Comparison of ENCODE assay signal across 12 cellular contexts in genomic region chr16:69276143-69277115, GRCh38. TPM values are rescaled to one million over a fixed set of nuclear protein-coding genes. Genes with fewer than 3 reads are reported as not detected.
DNase-seq lines count a peak whose midpoint lies in the region; ATAC-seq, FAIRE-seq and TF ChIP-seq lines count a peak whose summit lies in the region.
"Had no signal": no experiment of that assay in that cellular context is flagged by ENCODE, and none has a peak within 500 bp of the region (broad histone marks: within the 10 kb centered on the region; RNA-seq: fewer than 3 reads in every experiment).

No MANE protein-coding gene starts in this region.

- no peaks in the 10 kb centered on the region for H3K79me2 ChIP-seq in HepG2 (ENCODE audit: insufficient read depth, low read length)

- H3K27me3 ChIP-seq in liver (ENCODE audit: control insufficient read depth in 4 of 4, insufficient read depth in 4 of 4, low read length in 3 of 4) (no peaks in the 10 kb centered on the region), HepG2 (ENCODE audit: control insufficient read depth in 1 of 2, insufficient read depth in 2 of 2, low read length in 2 of 2) (no peaks in the 10 kb centered on the region), aorta (ENCODE audit: control insufficient read depth in 1 of 2, insufficient read depth in 2 of 2, low read length in 1 of 2) (no peaks in the 10 kb centered on the region), neuronal stem cell (ENCODE audit: control insufficient read depth in 3 of 3, insufficient read depth in 3 of 3, low read depth in 1 of 3, low read length in 3 of 3) (no peaks in the 10 kb centered on the region)
- H3K27me3 ChIP-seq: dorsolateral prefrontal cortex had no signal

- no peak overlapping the region for H3K23ac ChIP-seq in neuronal stem cell (ENCODE audit: low read depth, low read length, poor library complexity)

- no peaks in the 10 kb centered on the region for H3K36me3 ChIP-seq in liver (ENCODE audit: control insufficient read depth in 4 of 4, insufficient read depth in 3 of 4, low read depth in 1 of 4, low read length in 3 of 4)
- H3K36me3 ChIP-seq in HepG2 (replicated peaks in 1 of 2; ENCODE audit: control insufficient read depth in 1 of 2, insufficient read depth in 2 of 2, low read length in 2 of 2) = peaks cover 2 to 7% of the 10 kb centered on the region in 2 experiments; a peak in 4 of 5 replicates
- H3K36me3 ChIP-seq in aorta (ENCODE audit: control insufficient read depth in 1 of 2, insufficient read depth in 2 of 2, low read length in 1 of 2) = no peaks in the 10 kb centered on the region
- peaks cover 3 to 54% of the 10 kb centered on the region in 2 donors for H3K36me3 ChIP-seq in neuronal stem cell (replicated peaks in 1 of 2; ENCODE audit: control insufficient read depth in 2 of 2, insufficient read depth in 2 of 2, low read length in 2 of 2)

- H3K9me3 ChIP-seq in liver (ENCODE audit: control insufficient read depth in 4 of 4, low read length in 3 of 4) (no peaks in the 10 kb centered on the region), HepG2 (ENCODE audit: low read length) (no peaks in the 10 kb centered on the region), aorta (ENCODE audit: control insufficient read depth, low read length) (no peaks in the 10 kb centered on the region), neuronal stem cell (replicated peaks in 1 of 2; ENCODE audit: control insufficient read depth in 2 of 2, insufficient read depth in 1 of 2, low read depth in 1 of 2, low read length in 2 of 2) (no peaks in the 10 kb centered on the region)

- DNase-seq in HepG2 (ENCODE audit: low spot score) = no peak
- peak; percentile 33 for DNase-seq in mucosa of gallbladder (ENCODE audit: low spot score)
- DNase-seq in aorta = peak; percentile 72 to 83
- no peak for DNase-seq in neuronal stem cell (ENCODE audit: low spot score)
- no peak for DNase-seq in OCI-M2 (lab: John Stamatoyannopoulos, UW; ENCODE audit: unreplicated experiment)
- DNase-seq: ACHN, activated B cell treated with CpG ODN at 0.5 μM for 24 hours, dorsolateral prefrontal cortex, NCI-H1417 had no signal

- WGBS in liver = 83% methylated on average over 7 of the region's 7 CpGs
- 95% methylated on average over 7 of the region's 7 CpGs for WGBS in HepG2 (ENCODE audit: low lambda C conversion rate)
- WGBS in aorta, 2 donors = 5 to 6% methylated on average over 7 of the region's 7 CpGs
- WGBS in neuronal stem cell (ENCODE audit: extremely low coverage in 2 of 2, insufficient read length in 2 of 2, insufficient replicate concordance in 1 of 2), 2 donors = no CpG with 5 or more reads among the region's 7 CpGs

- FAIRE-seq in HepG2 (lab: Jason Lieb, UNC) = no peak
- peak; percentile 55 for FAIRE-seq in endometrium (lab: Jason Lieb, UNC)

- TF ChIP-seq EP300 in HepG2 (IDR thresholded peaks at IDR 0.05; ENCODE audit: low read depth in 2 of 2, low read length in 2 of 2) = no peak
- no peak for TF ChIP-seq EP300 in HepG2 (CRISPR knock-in tag; IDR thresholded peaks at IDR 0.05; ENCODE audit: borderline replicate concordance)

- H3K4me1 ChIP-seq in liver (ENCODE audit: control insufficient read depth in 4 of 4, insufficient read depth in 4 of 4, low read length in 3 of 4) (no peaks in the 10 kb centered on the region), HepG2 (ENCODE audit: insufficient read depth, low read length) (no peaks in the 10 kb centered on the region), aorta (ENCODE audit: control insufficient read depth in 1 of 2, insufficient read depth in 2 of 2, low read length in 2 of 2) (no peaks in the 10 kb centered on the region), neuronal stem cell (ENCODE audit: control insufficient read depth in 2 of 2, insufficient read depth in 1 of 2, low read depth in 1 of 2, low read length in 2 of 2) (no peaks in the 10 kb centered on the region)

- no peak overlapping the region for H2BK15ac ChIP-seq in neuronal stem cell (ENCODE audit: low read length)

- H3K4me2 ChIP-seq in HepG2 (ENCODE audit: low read depth, low read length) (no peak overlapping the region), neuronal stem cell (ENCODE audit: insufficient read depth, low read length, poor library complexity, severe bottlenecking) (no peak overlapping the region)

- H3K27ac ChIP-seq in liver (ENCODE audit: low read depth in 1 of 2, low read length in 2 of 2) (no peak overlapping the region), HepG2 (ENCODE audit: extremely low read length, insufficient read depth, low read length) (no peak overlapping the region), aorta (ENCODE audit: low read depth in 1 of 2, low read length in 2 of 2) (no peak overlapping the region), neuronal stem cell (replicated peaks; ENCODE audit: low read length) (no peak overlapping the region)

- ATAC-seq in HepG2 = no peak
- peak; percentile 91 for ATAC-seq in aorta (ENCODE audit: low FRiP score)
- ATAC-seq in HG02981 (IDR thresholded peaks at IDR 0.05; ENCODE audit: unreplicated experiment) = no peak

- H3K79me1 ChIP-seq in neuronal stem cell (ENCODE audit: low read depth, low read length) = no peaks in the 10 kb centered on the region

- H2BK12ac ChIP-seq in neuronal stem cell (ENCODE audit: low read length) = no peak overlapping the region

- H4K8ac ChIP-seq in neuronal stem cell (ENCODE audit: low read depth, low read length) = no peak overlapping the region

- H3K4ac ChIP-seq in neuronal stem cell (ENCODE audit: low read length) = no peak overlapping the region

- no peak for TF ChIP-seq POLR2A in HepG2 (IDR thresholded peaks at IDR 0.05; ENCODE audit: insufficient read depth in 1 of 2, low read depth in 2 of 2, low read length in 2 of 2)

- H4K91ac ChIP-seq in neuronal stem cell (ENCODE audit: low read depth, low read length, poor library complexity) = no peak overlapping the region

- TF ChIP-seq CTCF in liver (IDR thresholded peaks at IDR 0.05; ENCODE audit: low read depth, low read length, missing input control) (no peak), HepG2 (CRISPR knock-in tag; IDR thresholded peaks at IDR 0.05) (no peak)

- H2BK5ac ChIP-seq in neuronal stem cell (ENCODE audit: low read length) = no peak overlapping the region

- no peak overlapping the region for H2AFZ ChIP-seq in HepG2 (ENCODE audit: low read length)
- H2AFZ ChIP-seq in neuronal stem cell (ENCODE audit: low read length) = no peak overlapping the region

- H3K9ac ChIP-seq in liver (ENCODE audit: low read depth in 1 of 2, low read length in 2 of 2) (no peak overlapping the region), HepG2 (ENCODE audit: insufficient read depth, low read depth, low read length) (no peak overlapping the region), neuronal stem cell (ENCODE audit: low read depth, low read length, poor library complexity) (no peak overlapping the region)

- H3K18ac ChIP-seq in neuronal stem cell (ENCODE audit: low read length) = no peak overlapping the region

- intact Hi-C loops in HepG2 (cut with micrococcal nuclease; ENCODE audit: unreplicated experiment) (no loop called here), aorta (cut with DNase I) (loop anchor here in 1 of 2 donors (5.0 kb wide), 1 partner anchor 104 kb away; no protein-coding TSS in a partner anchor)

- no peak overlapping the region for H3K14ac ChIP-seq in neuronal stem cell (ENCODE audit: low read length)

- no peak overlapping the region for H2BK120ac ChIP-seq in neuronal stem cell (ENCODE audit: low read depth, low read length)

- no peak overlapping the region for H2AK5ac ChIP-seq in neuronal stem cell (ENCODE audit: low read depth, low read length)

- POLR2A ChIA-PET in HepG2 (lab: Yijun Ruan, JAX) = no interaction called here

- in situ Hi-C loops in HepG2 (cut with HindIII; ENCODE audit: extremely low pct_ligation_motif_present, low pct_unique_long_range_greater_than_20kb) = no loop called here

- CTCF ChIA-PET in HepG2 (lab: Yijun Ruan, JAX; ENCODE audit: low intra/inter-chr PET ratio, low total read pairs) = no interaction called here

- BruUV-seq in HepG2 (replicated peaks; lab: Mats Ljungman, UMichigan) = no TSS peak

- no peak for TF ChIP-seq RAD21 in liver (IDR thresholded peaks at IDR 0.05)
- TF ChIP-seq RAD21 in HepG2 (CRISPR knock-in tag; IDR thresholded peaks at IDR 0.05) = no peak

- no peak overlapping the region for H3K4me3 ChIP-seq in liver (ENCODE audit: low read depth in 1 of 3, low read length in 3 of 3)
- no peak overlapping the region for H3K4me3 ChIP-seq in HepG2 (replicated peaks in 1 of 3; ENCODE audit: insufficient read depth in 1 of 3, low read depth in 2 of 3, low read length in 3 of 3)
- peak overlapping the region in 1 of 2 donors; percentile 34 for H3K4me3 ChIP-seq in aorta (ENCODE audit: low read length in 2 of 2)
- H3K4me3 ChIP-seq in neuronal stem cell (ENCODE audit: low read length in 2 of 2) = no peak overlapping the region
- H3K4me3 ChIP-seq: dorsolateral prefrontal cortex had no signal

- no peaks in the 10 kb centered on the region for H4K20me1 ChIP-seq in HepG2 (ENCODE audit: insufficient read depth, low read length)

RNA-seq across cellular contexts. Expression of gene VPS4A, which starts 34.7 kb away (rescaled TPM):
- 10 to 100 TPM; 13.3 to 15.2 TPM for total RNA-seq in liver
- 10 to 100 TPM; 13.7 to 15.7 TPM for polyA plus RNA-seq in liver
- 21.0 and 27.9 TPM in 2 replicates for total RNA-seq in HepG2 (2016; rRNA removed; fragmentation: Illumina TruSeq; extraction: Trizol)
- 22.9 and 26.6 TPM in 2 replicates for total RNA-seq in HepG2 (2016; cell fraction: cytosol; rRNA removed; fragmentation: Illumina TruSeq; extraction: Trizol; ENCODE audit: low read depth)
- total RNA-seq in HepG2 (2016; cell fraction: insoluble cytoplasmic fraction; rRNA removed; fragmentation: Illumina TruSeq; extraction: Trizol) = 20.6 and 26.3 TPM in 2 replicates
- 35.0 and 37.1 TPM in 2 replicates for total RNA-seq in HepG2 (2016; cell fraction: membrane; rRNA removed; fragmentation: Illumina TruSeq; extraction: Trizol)
- 20.1 and 24.2 TPM in 2 replicates for total RNA-seq in HepG2 (2016; cell fraction: nucleus; rRNA removed; fragmentation: Illumina TruSeq; extraction: Trizol)
- 13.2 and 15.7 TPM in 2 replicates for polyA plus RNA-seq in HepG2 (2011; rRNA removed)
- 13.5 TPM in 2 replicates for polyA plus RNA-seq in HepG2 (2011; cell fraction: cytosol; rRNA removed)
- polyA plus RNA-seq in HepG2 (2011; cell fraction: nucleus; rRNA removed) = 19.8 and 23.6 TPM in 2 replicates
- polyA plus RNA-seq in HepG2 (2012) = 35.1 and 39.0 TPM in 2 replicates
- 17.7 and 22.9 TPM in 2 replicates for polyA plus RNA-seq in HepG2 (2016; cell fraction: cytosol; fragmentation: Illumina TruSeq; extraction: Trizol; ENCODE audit: low read depth)
- 25.9 and 27.3 TPM in 2 replicates for polyA plus RNA-seq in HepG2 (2016; cell fraction: insoluble cytoplasmic fraction; fragmentation: Illumina TruSeq; extraction: Trizol; ENCODE audit: low read depth)
- polyA plus RNA-seq in HepG2 (2016; cell fraction: membrane; fragmentation: Illumina TruSeq; extraction: Trizol; ENCODE audit: low read depth) = 29.1 and 33.5 TPM in 2 replicates
- 40.5 and 45.1 TPM in 2 replicates for polyA plus RNA-seq in HepG2 (2016; cell fraction: nucleus; fragmentation: Illumina TruSeq; extraction: Trizol; ENCODE audit: insufficient read depth, low read depth)
- polyA minus RNA-seq in HepG2 (2011; rRNA and poly(A)+ RNA removed; ENCODE audit: low replicate concordance) = 26.2 and 31.9 TPM in 2 replicates
- polyA minus RNA-seq in HepG2 (2011; cell fraction: cytosol; rRNA and poly(A)+ RNA removed) = 8.4 and 11.2 TPM in 2 replicates
- 15.3 and 19.3 TPM in 2 replicates for polyA minus RNA-seq in HepG2 (2011; cell fraction: nucleus; rRNA and poly(A)+ RNA removed)
- total RNA-seq in mucosa of gallbladder = 29.8 TPM
- total RNA-seq in aorta = 10 to 100 TPM; 28.6 to 30.0 TPM
- 10 to 100 TPM; 25.4 to 44.6 TPM for polyA plus RNA-seq in aorta
- 33.8 TPM for polyA plus RNA-seq in neuronal stem cell (2013, experiment 1 of 2)
- 33.7 TPM for polyA plus RNA-seq in neuronal stem cell (2013, experiment 2 of 2)

RNA-seq across cellular contexts. Expression of gene PDF, which starts 54.0 kb away (rescaled TPM):
- total RNA-seq in liver (10 to 100 TPM; 16.8 to 31.3 TPM), HepG2 (2016; rRNA removed; fragmentation: Illumina TruSeq; extraction: Trizol) (26.8 and 48.8 TPM in 2 replicates), mucosa of gallbladder (13.8 TPM), aorta (1 to 10 TPM; 5.7 to 6.0 TPM)
- polyA plus RNA-seq in liver (10 to 100 TPM; 22.2 to 24.0 TPM), HepG2 (2011; rRNA removed) (12.4 and 15.5 TPM in 2 replicates), aorta (1 to 10 TPM; 3.6 to 4.0 TPM)
- 18.2 and 24.6 TPM in 2 replicates for total RNA-seq in HepG2 (2016; cell fraction: cytosol; rRNA removed; fragmentation: Illumina TruSeq; extraction: Trizol; ENCODE audit: low read depth)
- 28.5 and 44.0 TPM in 2 replicates for total RNA-seq in HepG2 (2016; cell fraction: insoluble cytoplasmic fraction; rRNA removed; fragmentation: Illumina TruSeq; extraction: Trizol)
- 38.4 and 44.7 TPM in 2 replicates for total RNA-seq in HepG2 (2016; cell fraction: membrane; rRNA removed; fragmentation: Illumina TruSeq; extraction: Trizol)
- 29.9 and 30.3 TPM in 2 replicates for total RNA-seq in HepG2 (2016; cell fraction: nucleus; rRNA removed; fragmentation: Illumina TruSeq; extraction: Trizol)
- 22.8 and 23.1 TPM in 2 replicates for polyA plus RNA-seq in HepG2 (2011; cell fraction: cytosol; rRNA removed)
- polyA plus RNA-seq in HepG2 (2011; cell fraction: nucleus; rRNA removed) = 24.7 and 25.0 TPM in 2 replicates
- 6.4 and 8.7 TPM in 2 replicates for polyA plus RNA-seq in HepG2 (2012)
- 23.5 and 29.1 TPM in 2 replicates for polyA plus RNA-seq in HepG2 (2016; cell fraction: cytosol; fragmentation: Illumina TruSeq; extraction: Trizol; ENCODE audit: low read depth)
- polyA plus RNA-seq in HepG2 (2016; cell fraction: insoluble cytoplasmic fraction; fragmentation: Illumina TruSeq; extraction: Trizol; ENCODE audit: low read depth) = 23.7 and 27.1 TPM in 2 replicates
- 21.1 and 25.6 TPM in 2 replicates for polyA plus RNA-seq in HepG2 (2016; cell fraction: membrane; fragmentation: Illumina TruSeq; extraction: Trizol; ENCODE audit: low read depth)
- polyA plus RNA-seq in HepG2 (2016; cell fraction: nucleus; fragmentation: Illumina TruSeq; extraction: Trizol; ENCODE audit: insufficient read depth, low read depth) = 37.8 and 54.6 TPM in 2 replicates
- 4.4 and 16.0 TPM in 2 replicates for polyA minus RNA-seq in HepG2 (2011; rRNA and poly(A)+ RNA removed; ENCODE audit: low replicate concordance)
- 15.6 and 19.5 TPM in 2 replicates for polyA minus RNA-seq in HepG2 (2011; cell fraction: cytosol; rRNA and poly(A)+ RNA removed)
- 6.3 and 19.4 TPM in 2 replicates for polyA minus RNA-seq in HepG2 (2011; cell fraction: nucleus; rRNA and poly(A)+ RNA removed)
- polyA plus RNA-seq in neuronal stem cell (2013, experiment 1 of 2) = 4.5 TPM
- 4.6 TPM for polyA plus RNA-seq in neuronal stem cell (2013, experiment 2 of 2)

Comparison
In these comparisons a context has a peak if more than half of its experiments do, and no peak if none do; other contexts are left out.
1. DNase-seq: peak in mucosa of gallbladder (single experiment) and aorta (2 of 2); none in HepG2 (single experiment), neuronal stem cell (single experiment) and OCI-M2 (single experiment).